16 cellular contexts compared by ENCODE assay signal in genomic region chr2:170156592-170156991, GRCh38. TPM values are rescaled to one million over a fixed set of nuclear protein-coding genes. Genes with fewer than 3 reads are reported as not detected.
DNase-seq lines count a peak whose midpoint lies in the region; ATAC-seq, FAIRE-seq and TF ChIP-seq lines count a peak whose summit lies in the region.
"Had no signal": no experiment of that assay in that cellular context is flagged by ENCODE, and none has a peak within 500 bp of the region (broad histone marks: within the 10 kb centered on the region; RNA-seq: fewer than 3 reads in every experiment).

No MANE protein-coding gene starts in this region.

- 85% methylated on average over 3 of the region's 3 CpGs for WGBS in A549 (ENCODE audit: missing lambda C conversion rate)
- 82% methylated on average over 3 of the region's 3 CpGs for WGBS in hepatocyte (ENCODE audit: low lambda C conversion rate, missing lambda C conversion rate)
- 73 to 79% methylated on average over 3 of the region's 3 CpGs for WGBS in body of pancreas, 2 donors

- H3K9me3 ChIP-seq in A549 (no peaks in the 10 kb centered on the region), PC-9 (ENCODE audit: insufficient read depth, low read depth) (no peaks in the 10 kb centered on the region), hepatocyte (ENCODE audit: low read depth) (no peaks in the 10 kb centered on the region), body of pancreas (no peaks in the 10 kb centered on the region)
- H3K9me3 ChIP-seq: HAP-1 had no signal

- peak overlapping the region; percentile 78 for H3K4me2 ChIP-seq in A549
- H3K4me2 ChIP-seq in PC-9 = peak overlapping the region; percentile 23
- peak overlapping the region; percentile 46 for H3K4me2 ChIP-seq in hepatocyte

- H3F3A ChIP-seq in PC-9 (ENCODE audit: insufficient read depth, low read depth) = no peaks in the 10 kb centered on the region; the same call in 1 of the 2 replicates

- no peak for TF ChIP-seq CTCF in A549 (IDR thresholded peaks at IDR 0.05)
- no peak for TF ChIP-seq CTCF in PC-9 (conservative IDR thresholded peaks at IDR 0.05)
- no peak for TF ChIP-seq CTCF in hepatocyte (IDR thresholded peaks at IDR 0.05; ENCODE audit: poor library complexity)
- TF ChIP-seq CTCF in body of pancreas (IDR thresholded peaks at IDR 0.05) = no peak

- DNase-seq in A549 (ENCODE audit: low read depth in 1 of 2, low spot score in 1 of 2) (no peak), EH (ENCODE audit: low read depth) (peak; percentile 13), PC-9 (no peak), hepatocyte (ENCODE audit: low spot score) (no peak), body of pancreas (no peak), NCI-H226 (no peak), NCI-H187 (lab: John Stamatoyannopoulos, UW) (no peak)
- no peak for DNase-seq in effector CD8-positive, alpha-beta T cell (lab: John Stamatoyannopoulos, UW)
- DNase-seq: CD8-positive, alpha-beta memory T cell; NCI-H1048; NCI-H345; NK-92 treated with Interleukin-12 subunit alpha and Interleukin-12 subunit beta, amount 100 ng/mL, for 24 hours had no signal

- POLR2A ChIA-PET in A549 (lab: Yijun Ruan, JAX) = interaction anchor here (0.6 kb wide), 1 partner anchor 331 kb away, joined by 3 read pairs; no protein-coding TSS in a partner anchor
- POLR2A ChIA-PET in PC-9 (lab: Charles Lee; ENCODE audit: unreplicated experiment) = no interaction called here

- no peak for TF ChIP-seq EP300 in A549 (IDR thresholded peaks at IDR 0.05)

- H3K27me3 ChIP-seq in PC-9 (ENCODE audit: insufficient read depth, low read depth) (no peaks in the 10 kb centered on the region), hepatocyte (no peaks in the 10 kb centered on the region), body of pancreas (no peaks in the 10 kb centered on the region)

- CTCF ChIA-PET in A549 (lab: Yijun Ruan, JAX) = interaction anchor here (0.7 to 1.2 kb wide), 3 partner anchors 10 to 58 kb away, joined by 3 read pairs; no protein-coding TSS in a partner anchor
- CTCF ChIA-PET in PC-9 (lab: Charles Lee) = no interaction called here

- TF ChIP-seq POLR2A in A549 (IDR thresholded peaks at IDR 0.05; ENCODE audit: low read length) (no peak), body of pancreas (IDR thresholded peaks at IDR 0.05) (no peak)

- peak in 1 of 2 experiments; percentile 55; a peak in 4 of 6 replicates for ATAC-seq in A549
- no peak for ATAC-seq in body of pancreas

- H3K4me1 ChIP-seq in A549 (peaks cover 47% of the 10 kb centered on the region), PC-9 (replicated peaks; ENCODE audit: insufficient read depth) (peaks cover 28% of the 10 kb centered on the region), hepatocyte (ENCODE audit: insufficient read depth) (peaks cover 19% of the 10 kb centered on the region), body of pancreas (peaks cover 6% of the 10 kb centered on the region)

- BruUV-seq in PC-9 (replicated peaks; lab: Mats Ljungman, UMichigan) = no TSS peak

- FAIRE-seq in A549 (lab: Jason Lieb, UNC) = no peak

- H2AFZ ChIP-seq in PC-9 = no peak overlapping the region
- no peak overlapping the region for H2AFZ ChIP-seq in hepatocyte

- H3K27ac ChIP-seq in A549 (peak overlapping the region; percentile 55 to 72), PC-9 (peak overlapping the region; percentile 40), hepatocyte (peak overlapping the region; percentile 56), body of pancreas (no peak overlapping the region)
- H3K27ac ChIP-seq: SK-N-MC had no signal

- H3K4me3 ChIP-seq in A549 (no peak overlapping the region), PC-9 (no peak overlapping the region), hepatocyte (no peak overlapping the region), body of pancreas (no peak overlapping the region)
- H3K4me3 ChIP-seq: HAP-1, SK-N-MC had no signal

- no peak for TF ChIP-seq RAD21 in A549 (conservative IDR thresholded peaks at IDR 0.05 in 1 of 2, IDR thresholded peaks at IDR 0.05 in 1 of 2)

- H3K36me3 ChIP-seq in PC-9 (ENCODE audit: low read depth) = no peaks in the 10 kb centered on the region
- no peaks in the 10 kb centered on the region for H3K36me3 ChIP-seq in hepatocyte (replicated peaks; ENCODE audit: insufficient read depth, low read depth)
- H3K36me3 ChIP-seq in body of pancreas (replicated peaks in 1 of 2; ENCODE audit: insufficient read depth in 1 of 2, low read depth in 2 of 2) = no peaks in the 10 kb centered on the region
- H3K36me3 ChIP-seq: HAP-1 had no signal

- H3K79me2 ChIP-seq in PC-9 (ENCODE audit: low read depth) (no peaks in the 10 kb centered on the region), hepatocyte (no peaks in the 10 kb centered on the region)

- H4K20me1 ChIP-seq in PC-9 (ENCODE audit: insufficient read depth) = no peaks in the 10 kb centered on the region
- H4K20me1 ChIP-seq in hepatocyte (ENCODE audit: insufficient read depth, poor library complexity, severe bottlenecking) = no peaks in the 10 kb centered on the region

- H3K9me2 ChIP-seq in PC-9 (ENCODE audit: insufficient read depth) = no peaks in the 10 kb centered on the region; the same call in 1 of the 2 replicates
- no peaks in the 10 kb centered on the region for H3K9me2 ChIP-seq in hepatocyte (replicated peaks; ENCODE audit: insufficient read depth)

- intact Hi-C loops in PC-9 (cut with micrococcal nuclease; ENCODE audit: unreplicated experiment) (no loop called here), body of pancreas (cut with DNase I) (no loop called here)

TF ChIP-seq in A549, 52 proteins besides CTCF, POLR2A, EP300 and RAD21:
- no peak for TF ChIP-seq HES2 (IDR thresholded peaks at IDR 0.05)
TF ChIP-seq in A549: peak in this region for 0.

RNA-seq across cellular contexts. Expression of gene MYO3B, which starts 21.4 kb away (rescaled TPM):
- polyA plus RNA-seq in A549 (2011; rRNA removed) (0.01 TPM in 1 of 2 replicates, not detected in the other), A549 (2017; fragmentation: RNase III; extraction: RNeasy Plus Mini Kit Qiagen cat#74134 plus additional on column Dnase treatment) (not detected in 3 replicates), hepatocyte (0.63 and 1.1 TPM in 2 replicates)
- polyA plus RNA-seq in A549 (2012; cell fraction: cytosol; rRNA removed) = not detected in 2 replicates
- not detected in 2 replicates for polyA plus RNA-seq in A549 (2012; cell fraction: nucleus; rRNA removed)
- polyA minus RNA-seq in A549 (2011; rRNA and poly(A)+ RNA removed) = 0.04 TPM in 1 of 2 replicates, not detected in the other
- total RNA-seq in PC-9 (2021) (5.3 and 6.7 TPM in 2 replicates), hepatocyte (0.92 and 1.1 TPM in 2 replicates), body of pancreas (1 to 10 TPM; 2.0 to 4.7 TPM)
- total RNA-seq: HT-29 had no signal
- polyA plus RNA-seq: BJ had no signal

Comparison
In these comparisons a context has a peak if more than half of its experiments do, and no peak if none do; other contexts are left out.
1. H3K27ac ChIP-seq: peak in A549 (2 of 2), PC-9 (single experiment) and hepatocyte (single experiment); none in body of pancreas (0 of 4).
2. H3K4me2 ChIP-seq: peak in every context shown above with its lines; median percentile 78 in A549; 46 in hepatocyte; 23 in PC-9.